13 cellular contexts compared by ENCODE assay signal in the genomic region with DNA sequence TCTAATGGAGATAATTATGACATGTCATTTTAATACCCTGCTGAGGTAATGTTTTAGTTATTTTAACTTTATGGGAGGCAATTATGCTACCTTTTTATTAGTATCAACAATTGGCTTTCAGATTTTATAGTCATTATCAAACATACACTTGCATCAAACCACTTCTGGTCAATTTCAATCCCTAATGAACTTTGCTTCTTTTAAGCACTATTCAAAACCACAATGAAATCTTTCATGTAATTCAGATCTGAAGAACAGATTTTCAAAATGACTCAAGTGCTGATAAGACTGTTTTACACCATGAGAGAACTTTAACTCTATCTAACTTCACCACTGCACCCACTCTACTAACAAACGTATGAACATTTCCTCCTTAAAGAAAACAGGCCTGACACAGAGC. TPM values are rescaled to one million over a fixed set of nuclear protein-coding genes. Genes with fewer than 3 reads are reported as not detected.
A peak's percentile ranks its signal among the peaks of the same experiment; 100 is the strongest.
DNase-seq lines count a peak whose midpoint lies in the region; ATAC-seq, FAIRE-seq and TF ChIP-seq lines count a peak whose summit lies in the region.
"Had no signal": no experiment of that assay in that cellular context is flagged by ENCODE, and none has a peak within 500 bp of the region (broad histone marks: within the 10 kb centered on the region; RNA-seq: fewer than 3 reads in every experiment).

No MANE protein-coding gene starts in this region.

- peak; percentile 36 for FAIRE-seq in GM12892 (lab: Jason Lieb, UNC)
- FAIRE-seq: TTC549 had no signal

- H3K4me3 Mint-ChIP-seq in chondrocyte (ENCODE audit: unreplicated experiment) (no peak overlapping the region), osteocyte (ENCODE audit: unreplicated experiment) (no peak overlapping the region)
- H3K4me3 Mint-ChIP-seq: activated naive CD4-positive, alpha-beta T cell treated with anti-CD3 and anti-CD28 coated beads, Interleukin-2, amount 10 ng/mL, durations not matched to agents 7 days and 5 days had no signal

- no peak for DNase-seq in GM12892 (ENCODE audit: insufficient read length)
- peak; percentile 71 for DNase-seq in HT-29 (ENCODE audit: low spot score)
- DNase-seq in chondrocyte (ENCODE audit: low spot score) = no peak
- DNase-seq in osteocyte (ENCODE audit: extremely low spot score, unreplicated experiment) = no peak
- DNase-seq in NCI-H1694 (lab: John Stamatoyannopoulos, UW) = no peak
- no peak for DNase-seq in stimulated activated naive CD8-positive, alpha-beta T cell treated with anti-CD3 and anti-CD28 coated beads, Interleukin-15, Interleukin-2, amounts not matched to agents 100 U/mL and 50 U/mL, for 24 hours
- no peak for DNase-seq in mesenteric fat pad (ENCODE audit: low spot score)
- DNase-seq: activated naive CD4-positive, alpha-beta T cell treated with anti-CD3 and anti-CD28 coated beads, Interleukin-2, amount 10 ng/mL, durations not matched to agents 7 days and 5 days; C1 segment of cervical spinal cord; midbrain; NCI-H1092; SIG-M5 had no signal

- H3K27ac Mint-ChIP-seq in chondrocyte (ENCODE audit: unreplicated experiment) = peak overlapping the region; percentile 24
- H3K27ac Mint-ChIP-seq in osteocyte (ENCODE audit: unreplicated experiment) = peak overlapping the region; percentile 0
- H3K27ac Mint-ChIP-seq: activated naive CD4-positive, alpha-beta T cell treated with anti-CD3 and anti-CD28 coated beads, Interleukin-2, amount 10 ng/mL, durations not matched to agents 7 days and 5 days had no signal

- peaks cover 1% of the 10 kb centered on the region for H3K36me3 Mint-ChIP-seq in chondrocyte (ENCODE audit: low read depth)
- peaks cover 8% of the 10 kb centered on the region for H3K36me3 Mint-ChIP-seq in osteocyte (ENCODE audit: unreplicated experiment)
- H3K36me3 Mint-ChIP-seq: activated naive CD4-positive, alpha-beta T cell treated with anti-CD3 and anti-CD28 coated beads, Interleukin-2, amount 10 ng/mL, durations not matched to agents 7 days and 5 days had no signal

- TF ChIP-seq POLR2A in GM12892 (IDR thresholded peaks at IDR 0.05; ENCODE audit: low read depth, low read length) = no peak

- no peak for ATAC-seq in stimulated activated naive CD8-positive, alpha-beta T cell treated with anti-CD3 and anti-CD28 coated beads, Interleukin-15, Interleukin-2, amounts not matched to agents 100 U/mL and 50 U/mL, for 24 hours

- H3K9me3 Mint-ChIP-seq in chondrocyte (ENCODE audit: low read depth) (no peaks in the 10 kb centered on the region), osteocyte (ENCODE audit: unreplicated experiment) (no peaks in the 10 kb centered on the region)
- H3K9me3 Mint-ChIP-seq: activated naive CD4-positive, alpha-beta T cell treated with anti-CD3 and anti-CD28 coated beads, Interleukin-2, amount 10 ng/mL, durations not matched to agents 7 days and 5 days had no signal

- TF ChIP-seq CTCF in chondrocyte (IDR thresholded peaks at IDR 0.05) (no peak), osteocyte (IDR thresholded peaks at IDR 0.05) (no peak)

- H3K4me1 Mint-ChIP-seq in chondrocyte (ENCODE audit: low read depth) (peaks cover 75% of the 10 kb centered on the region), osteocyte (ENCODE audit: unreplicated experiment) (peaks cover 86% of the 10 kb centered on the region)

- H3K27me3 Mint-ChIP-seq in chondrocyte (ENCODE audit: low read depth) (no peaks in the 10 kb centered on the region), osteocyte (ENCODE audit: unreplicated experiment) (no peaks in the 10 kb centered on the region)

RNA-seq across cellular contexts. Expression of a gene that starts 25.9 kb away (rescaled TPM):
- 18.9 TPM for polyA plus RNA-seq in GM12892 (2012; ENCODE audit: missing spikeins)
- 7.1 and 10.1 TPM in 2 replicates for total RNA-seq in HT-29 (2014; rRNA removed; shearing (Covaris generic))
- total RNA-seq in chondrocyte = 3.6 to 12.6 TPM (median 4.3 TPM) in 3 replicates
- 2.8 and 4.8 TPM in 2 replicates for total RNA-seq in osteocyte
- 6.2 TPM for total RNA-seq in mesenteric fat pad
